In genomic region chr7:28020302-28020940, GRCh38 we compare ENCODE assay signal across 8 cellular contexts.
DNase-seq lines count a peak whose midpoint lies in the region; ATAC-seq, FAIRE-seq and TF ChIP-seq lines count a peak whose summit lies in the region.

No MANE protein-coding gene starts in this region.

- no peak overlapping the region for H3K4me3 ChIP-seq in Jurkat, Clone E6-1 (ENCODE audit: low read length)
- no peak overlapping the region for H3K4me3 ChIP-seq in OCI-LY3 (ENCODE audit: low read length)
- H3K4me3 ChIP-seq in cardiac muscle cell = no peak overlapping the region

- H3K9ac ChIP-seq in OCI-LY3 (ENCODE audit: low read length) = no peak overlapping the region

- H3K27me3 ChIP-seq in OCI-LY3 (ENCODE audit: low read depth, low read length) (no peaks in the 10 kb centered on the region), cardiac muscle cell (no peaks in the 10 kb centered on the region)

- H3K9me3 Mint-ChIP-seq in activated naive CD8-positive, alpha-beta T cell treated with anti-CD3 and anti-CD28 coated beads, Interleukin-2, amount 10 ng/mL, durations not matched to agents 7 days and 5 days = no peaks in the 10 kb centered on the region

- no peaks in the 10 kb centered on the region for H3K27me3 Mint-ChIP-seq in activated naive CD8-positive, alpha-beta T cell treated with anti-CD3 and anti-CD28 coated beads, Interleukin-2, amount 10 ng/mL, durations not matched to agents 7 days and 5 days

- POLR2A ChIA-PET in activated naive CD8-positive, alpha-beta T cell treated with anti-CD3 and anti-CD28 coated beads, Interleukin-2, amount 10 ng/mL, durations not matched to agents 7 days and 5 days (lab: Charles Lee) = interaction anchor here (1.0 kb wide), 1 partner anchor 280 kb away, joined by 4 read pairs; no protein-coding TSS in a partner anchor

- H3K36me3 ChIP-seq in OCI-LY3 (replicated peaks; ENCODE audit: low read depth, low read length) (no peaks in the 10 kb centered on the region), cardiac muscle cell (no peaks in the 10 kb centered on the region)

- H2AFZ ChIP-seq in OCI-LY3 (ENCODE audit: low read depth, low read length) = no peak overlapping the region

- peaks cover 15% of the 10 kb centered on the region; the same call in 1 of the 2 replicates for H4K20me1 ChIP-seq in OCI-LY3 (ENCODE audit: insufficient read depth, low read length)

- H3K79me2 ChIP-seq in OCI-LY3 (ENCODE audit: low read length) = no peaks in the 10 kb centered on the region

- H3K4me1 ChIP-seq in OCI-LY3 (ENCODE audit: low read length) (peaks cover 3% of the 10 kb centered on the region; the same call in 1 of the 2 replicates), cardiac muscle cell (ENCODE audit: low read depth) (no peaks in the 10 kb centered on the region)

- peak; percentile 45 for ATAC-seq in activated naive CD8-positive, alpha-beta T cell treated with anti-CD3 and anti-CD28 coated beads, Interleukin-2, amount 10 ng/mL, durations not matched to agents 7 days and 5 days (ENCODE audit: low read depth)
- ATAC-seq in GM18873 (IDR thresholded peaks at IDR 0.05; ENCODE audit: low FRiP score, unreplicated experiment) = no peak

- no peaks in the 10 kb centered on the region for H3K9me3 ChIP-seq in OCI-LY3 (ENCODE audit: insufficient read depth, low read length)
- H3K9me3 ChIP-seq in cardiac muscle cell (ENCODE audit: low read depth) = no peaks in the 10 kb centered on the region

- peak; percentile 97 for TF ChIP-seq CTCF in D721Med (IDR thresholded peaks at IDR 0.05; ENCODE audit: insufficient read depth, missing control alignments)
- peak; percentile 47 for TF ChIP-seq CTCF in GM20000 (IDR thresholded peaks at IDR 0.05; ENCODE audit: extremely low read depth, missing control alignments)
- peak; percentile 75 for TF ChIP-seq CTCF in OCI-LY3 (IDR thresholded peaks at IDR 0.05; ENCODE audit: low read depth, low read length)
- TF ChIP-seq CTCF in cardiac muscle cell (IDR thresholded peaks at IDR 0.05; ENCODE audit: low read depth, low read length) = peak; percentile 82

- H3K4me2 ChIP-seq in OCI-LY3 (ENCODE audit: low read length) = no peak overlapping the region

- peak; percentile 94 for FAIRE-seq in D721Med (lab: Jason Lieb, UNC)

- H3K27ac ChIP-seq in OCI-LY3 (ENCODE audit: low read length) (no peak overlapping the region), cardiac muscle cell (no peak overlapping the region)

- no peak overlapping the region for H3K4me3 Mint-ChIP-seq in activated naive CD8-positive, alpha-beta T cell treated with anti-CD3 and anti-CD28 coated beads, Interleukin-2, amount 10 ng/mL, durations not matched to agents 7 days and 5 days

- no peaks in the 10 kb centered on the region for H3K36me3 Mint-ChIP-seq in activated naive CD8-positive, alpha-beta T cell treated with anti-CD3 and anti-CD28 coated beads, Interleukin-2, amount 10 ng/mL, durations not matched to agents 7 days and 5 days

- DNase-seq in D721Med (ENCODE audit: insufficient read length, low spot score) (peak; percentile 70), GM20000 (ENCODE audit: low spot score) (peak; percentile 71), cardiac muscle cell (ENCODE audit: low read depth in 1 of 2, low spot score in 1 of 2) (peak; percentile 78 to 90), pons (ENCODE audit: low spot score) (peak; percentile 94)
- peak; percentile 66 for DNase-seq in Jurkat, Clone E6-1 (ENCODE audit: low read depth, low spot score)
- DNase-seq in activated naive CD8-positive, alpha-beta T cell treated with anti-CD3 and anti-CD28 coated beads, Interleukin-2, amount 10 ng/mL, durations not matched to agents 7 days and 5 days = no peak

- H3K4me1 Mint-ChIP-seq in activated naive CD8-positive, alpha-beta T cell treated with anti-CD3 and anti-CD28 coated beads, Interleukin-2, amount 10 ng/mL, durations not matched to agents 7 days and 5 days = no peaks in the 10 kb centered on the region

- no peak overlapping the region for H3K27ac Mint-ChIP-seq in activated naive CD8-positive, alpha-beta T cell treated with anti-CD3 and anti-CD28 coated beads, Interleukin-2, amount 10 ng/mL, durations not matched to agents 7 days and 5 days

Comparison
In these comparisons a context has a peak if more than half of its experiments do, and no peak if none do; other contexts are left out.
1. CTCF ChIP-seq: peak in every context shown above with its lines; median percentile 97 in D721Med; 82 in cardiac muscle cell; 75 in OCI-LY3; 47 in GM20000.